ENCODE assay signal across 1 cellular context in genomic region chr7:2638224-2638991, GRCh38.
TF ChIP-seq lines count a peak whose summit lies in the region.

No MANE protein-coding gene starts in this region.

TF ChIP-seq in HepG2, 621 proteins besides CTCF, POLR2A, EP300 and RAD21 (continued from another document and continues in another):
- TF ChIP-seq, protein P1, sequence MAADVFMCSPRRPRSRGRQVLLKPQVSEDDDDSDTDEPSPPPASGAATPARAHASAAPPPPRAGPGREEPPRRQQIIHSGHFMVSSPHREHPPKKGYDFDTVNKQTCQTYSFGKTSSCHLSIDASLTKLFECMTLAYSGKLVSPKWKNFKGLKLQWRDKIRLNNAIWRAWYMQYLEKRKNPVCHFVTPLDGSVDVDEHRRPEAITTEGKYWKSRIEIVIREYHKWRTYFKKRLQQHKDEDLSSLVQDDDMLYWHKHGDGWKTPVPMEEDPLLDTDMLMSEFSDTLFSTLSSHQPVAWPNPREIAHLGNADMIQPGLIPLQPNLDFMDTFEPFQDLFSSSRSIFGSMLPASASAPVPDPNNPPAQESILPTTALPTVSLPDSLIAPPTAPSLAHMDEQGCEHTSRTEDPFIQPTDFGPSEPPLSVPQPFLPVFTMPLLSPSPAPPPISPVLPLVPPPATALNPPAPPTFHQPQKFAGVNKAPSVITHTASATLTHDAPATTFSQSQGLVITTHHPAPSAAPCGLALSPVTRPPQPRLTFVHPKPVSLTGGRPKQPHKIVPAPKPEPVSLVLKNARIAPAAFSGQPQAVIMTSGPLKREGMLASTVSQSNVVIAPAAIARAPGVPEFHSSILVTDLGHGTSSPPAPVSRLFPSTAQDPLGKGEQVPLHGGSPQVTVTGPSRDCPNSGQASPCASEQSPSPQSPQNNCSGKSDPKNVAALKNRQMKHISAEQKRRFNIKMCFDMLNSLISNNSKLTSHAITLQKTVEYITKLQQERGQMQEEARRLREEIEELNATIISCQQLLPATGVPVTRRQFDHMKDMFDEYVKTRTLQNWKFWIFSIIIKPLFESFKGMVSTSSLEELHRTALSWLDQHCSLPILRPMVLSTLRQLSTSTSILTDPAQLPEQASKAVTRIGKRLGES (CRISPR knock-in tag; IDR thresholded peaks at IDR 0.05; ENCODE audit: borderline replicate concordance): no peak
- TF ChIP-seq CAMTA2 (CRISPR knock-in tag; IDR thresholded peaks at IDR 0.05; ENCODE audit: borderline replicate concordance) (no peak), SMAD3 (CRISPR knock-in tag; IDR thresholded peaks at IDR 0.05) (no peak), HIC2 (CRISPR knock-in tag; IDR thresholded peaks at IDR 0.05; ENCODE audit: low read depth) (peak; percentile 87; the same call in 1 of the 2 replicates), KLF9 (CRISPR knock-in tag; IDR thresholded peaks at IDR 0.05; ENCODE audit: low read depth) (no peak), TAF1 (CRISPR knock-in tag; IDR thresholded peaks at IDR 0.05) (no peak; the same call in 1 of the 2 replicates), ATAD3A (CRISPR knock-in tag; IDR thresholded peaks at IDR 0.05) (no peak), ZNF33B (CRISPR knock-in tag; IDR thresholded peaks at IDR 0.05) (peak; percentile 64; the same call in 1 of the 2 replicates), E2F1 (CRISPR knock-in tag; IDR thresholded peaks at IDR 0.05) (peak; percentile 59; the same call in 1 of the 2 replicates), PHF8 (CRISPR knock-in tag; IDR thresholded peaks at IDR 0.05) (peak; percentile 47), FOXO4 (CRISPR knock-in tag; conservative IDR thresholded peaks at IDR 0.05) (no peak), RBAK (CRISPR knock-in tag; IDR thresholded peaks at IDR 0.05) (no peak), ZNF225 (CRISPR knock-in tag; IDR thresholded peaks at IDR 0.05) (no peak), STAG1 (CRISPR knock-in tag; IDR thresholded peaks at IDR 0.05) (no peak; the same call in 1 of the 2 replicates), ZNF282 (IDR thresholded peaks at IDR 0.05; ENCODE audit: partially characterized antibody) (no peak), TIGD3 (CRISPR knock-in tag; IDR thresholded peaks at IDR 0.05; ENCODE audit: borderline replicate concordance) (peak; percentile 66; the same call in 1 of the 2 replicates), ZNF670 (CRISPR knock-in tag; IDR thresholded peaks at IDR 0.05; ENCODE audit: borderline replicate concordance) (peak; percentile 95), ZNF496 (CRISPR knock-in tag; IDR thresholded peaks at IDR 0.05; ENCODE audit: insufficient replicate concordance) (no peak), FOXA1 (IDR thresholded peaks at IDR 0.05) (no peak), FOXA1 (CRISPR knock-in tag; IDR thresholded peaks at IDR 0.05) (peak; percentile 33; the same call in 1 of the 2 replicates), ZNF777 (CRISPR knock-in tag; IDR thresholded peaks at IDR 0.05) (0 out of 2 replicates have a peak, but pooled peaks have one; percentile 63), SNRNP70 (IDR thresholded peaks at IDR 0.05; ENCODE audit: low read depth, low read length) (no peak), GTF3A (CRISPR knock-in tag; conservative IDR thresholded peaks at IDR 0.05) (no peak), ZZZ3 (CRISPR knock-in tag; IDR thresholded peaks at IDR 0.05; ENCODE audit: borderline replicate concordance) (no peak), SNAPC2 (CRISPR knock-in tag; IDR thresholded peaks at IDR 0.05) (0 out of 2 replicates have a peak, but pooled peaks have one; percentile 71), GATAD2A (CRISPR knock-in tag; IDR thresholded peaks at IDR 0.05) (peak; percentile 91), HDAC1 (CRISPR knock-in tag; IDR thresholded peaks at IDR 0.05) (peak; percentile 97), DMTF1 (CRISPR knock-in tag; IDR thresholded peaks at IDR 0.05) (no peak), U2AF2 (IDR thresholded peaks at IDR 0.05; ENCODE audit: low read depth, low read length) (no peak), HNRNPH1 (optimal IDR thresholded peaks at IDR 0.05; ENCODE audit: low read depth, low read length) (no peak), CENPBD1 (CRISPR knock-in tag; IDR thresholded peaks at IDR 0.05; ENCODE audit: borderline replicate concordance, low read depth) (no peak), ZXDC (CRISPR knock-in tag; IDR thresholded peaks at IDR 0.05) (no peak), KAT2B (IDR thresholded peaks at IDR 0.05; ENCODE audit: borderline replicate concordance, low read depth, low read length) (no peak), MED8 (CRISPR knock-in tag; IDR thresholded peaks at IDR 0.05; ENCODE audit: insufficient replicate concordance) (peak; percentile 81), EZH2 (conservative IDR thresholded peaks at IDR 0.05; ENCODE audit: low read depth, low read length) (no peak), PRDM15 (CRISPR knock-in tag; IDR thresholded peaks at IDR 0.05) (no peak; the same call in 1 of the 2 replicates), MAX (IDR thresholded peaks at IDR 0.05) (no peak), BRD4 (CRISPR knock-in tag; IDR thresholded peaks at IDR 0.05) (peak; percentile 93), ZNF350 (CRISPR knock-in tag; IDR thresholded peaks at IDR 0.05; ENCODE audit: borderline replicate concordance, low read depth) (no peak), SAFB2 (CRISPR knock-in tag; IDR thresholded peaks at IDR 0.05; ENCODE audit: borderline replicate concordance, low read depth) (no peak)
- TF ChIP-seq, protein P2, sequence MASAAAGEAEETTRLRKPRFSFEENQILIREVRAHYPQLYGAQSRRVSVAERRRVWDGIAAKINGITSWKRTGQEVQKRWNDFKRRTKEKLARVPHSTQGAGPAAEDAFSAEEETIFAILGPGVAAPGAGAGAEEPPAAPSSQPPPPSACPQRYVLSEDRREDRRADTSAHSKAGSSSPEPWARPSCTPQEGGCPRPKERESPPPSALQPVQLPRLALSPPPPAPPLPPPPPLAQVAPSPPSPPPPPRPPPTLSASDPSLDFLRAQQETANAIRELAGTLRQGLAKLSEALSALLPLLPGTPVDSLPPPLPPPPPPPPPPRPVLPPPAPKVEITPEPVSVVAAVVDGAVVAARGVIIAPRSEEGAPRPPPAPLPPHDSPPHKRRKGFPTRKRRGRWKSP (CRISPR knock-in tag; IDR thresholded peaks at IDR 0.05): no peak; the same call in 1 of the 2 replicates
